ENCODE assay signal across 1 cellular context in the genomic region with DNA sequence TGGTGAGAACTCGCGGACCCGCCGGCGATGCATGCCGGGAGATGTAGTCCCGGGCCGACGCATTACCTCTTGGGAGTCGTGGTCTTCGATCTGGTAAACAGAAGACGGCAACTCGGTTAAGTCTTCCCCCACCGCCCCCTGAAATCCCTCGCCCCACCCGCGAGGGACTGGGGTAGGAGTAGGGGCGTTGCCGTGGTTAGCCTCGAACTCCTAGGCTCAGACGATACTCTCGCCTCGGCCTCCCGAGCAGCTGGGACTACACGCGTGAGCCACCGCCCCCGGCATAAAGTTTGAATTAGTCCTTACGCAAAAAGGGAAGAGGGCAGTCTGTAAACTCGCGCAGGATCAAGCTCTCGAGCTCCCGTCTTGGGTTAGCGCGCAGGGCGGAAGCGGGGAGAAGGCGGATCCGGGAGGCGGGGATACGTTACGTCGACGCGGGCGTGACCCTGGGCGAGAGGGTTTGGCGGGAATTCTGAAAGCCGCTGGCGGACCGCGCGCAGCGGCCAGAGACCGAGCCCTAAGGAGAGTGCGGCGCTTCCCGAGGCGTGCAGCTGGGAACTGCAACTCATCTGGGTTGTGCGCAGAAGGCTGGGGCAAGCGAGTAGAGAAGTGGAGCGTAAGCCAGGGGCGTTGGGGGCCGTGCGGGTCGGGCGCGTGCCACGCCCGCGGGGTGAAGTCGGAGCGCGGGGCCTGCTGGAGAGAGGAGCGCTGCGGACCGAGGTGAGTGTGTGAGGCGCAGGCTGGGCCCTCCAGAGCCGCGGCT.
TF ChIP-seq lines count a peak whose summit lies in the region.

TSS of gene RAD51 (plus strand) at position 469 of the 763 bp plus-strand sequence. CDS start 3,585 bp downstream, outside the sequence.

TF ChIP-seq in HEK293, 187 proteins besides CTCF, POLR2A, EP300 and RAD21 (continued from another document):
- TF ChIP-seq BCL11B (tag by site-specific recombination; IDR thresholded peaks at IDR 0.05; ENCODE audit: low read depth) = peak; percentile 77; the same call in 1 of the 2 replicates
- TF ChIP-seq PATZ1 (tag by site-specific recombination; IDR thresholded peaks at IDR 0.05) = peak; percentile 86
- peak; percentile 40; the same call in 1 of the 2 replicates for TF ChIP-seq ZSCAN16 (tag by site-specific recombination; IDR thresholded peaks at IDR 0.05)
- TF ChIP-seq ZNF580 (tag by site-specific recombination; IDR thresholded peaks at IDR 0.05) = 0 out of 2 replicates have a peak, but pooled peaks have one; percentile 5
- 0 out of 2 replicates have a peak, but pooled peaks have one; percentile 7 for TF ChIP-seq ZNF18 (tag by site-specific recombination; IDR thresholded peaks at IDR 0.05)
- peak; percentile 87; the same call in 1 of the 2 replicates for TF ChIP-seq KLF7 (tag by site-specific recombination; IDR thresholded peaks at IDR 0.05; ENCODE audit: borderline replicate concordance)
- TF ChIP-seq ZNF785 (tag by site-specific recombination; IDR thresholded peaks at IDR 0.05) = no peak
- no peak for TF ChIP-seq ZNF747 (tag by site-specific recombination; IDR thresholded peaks at IDR 0.05)
- peak; percentile 50 for TF ChIP-seq ZNF341 (tag by site-specific recombination; IDR thresholded peaks at IDR 0.05; ENCODE audit: low read depth)
- peak; percentile 99 for TF ChIP-seq ZBTB26 (tag by site-specific recombination; optimal IDR thresholded peaks at IDR 0.05)
- peak; percentile 44; the same call in 1 of the 2 replicates for TF ChIP-seq ZBTB21 (tag by site-specific recombination; IDR thresholded peaks at IDR 0.05)
- TF ChIP-seq ZNF266 (tag by site-specific recombination; IDR thresholded peaks at IDR 0.05; ENCODE audit: low read depth) = no peak
- peak; percentile 85 for TF ChIP-seq KLF1 (tag by site-specific recombination; IDR thresholded peaks at IDR 0.05)
- peak; percentile 80 for TF ChIP-seq KLF9 (tag by site-specific recombination; IDR thresholded peaks at IDR 0.05; ENCODE audit: low read depth)
- TF ChIP-seq SP3 (tag by site-specific recombination; IDR thresholded peaks at IDR 0.05) = peak; percentile 96
- TF ChIP-seq, protein P1, sequence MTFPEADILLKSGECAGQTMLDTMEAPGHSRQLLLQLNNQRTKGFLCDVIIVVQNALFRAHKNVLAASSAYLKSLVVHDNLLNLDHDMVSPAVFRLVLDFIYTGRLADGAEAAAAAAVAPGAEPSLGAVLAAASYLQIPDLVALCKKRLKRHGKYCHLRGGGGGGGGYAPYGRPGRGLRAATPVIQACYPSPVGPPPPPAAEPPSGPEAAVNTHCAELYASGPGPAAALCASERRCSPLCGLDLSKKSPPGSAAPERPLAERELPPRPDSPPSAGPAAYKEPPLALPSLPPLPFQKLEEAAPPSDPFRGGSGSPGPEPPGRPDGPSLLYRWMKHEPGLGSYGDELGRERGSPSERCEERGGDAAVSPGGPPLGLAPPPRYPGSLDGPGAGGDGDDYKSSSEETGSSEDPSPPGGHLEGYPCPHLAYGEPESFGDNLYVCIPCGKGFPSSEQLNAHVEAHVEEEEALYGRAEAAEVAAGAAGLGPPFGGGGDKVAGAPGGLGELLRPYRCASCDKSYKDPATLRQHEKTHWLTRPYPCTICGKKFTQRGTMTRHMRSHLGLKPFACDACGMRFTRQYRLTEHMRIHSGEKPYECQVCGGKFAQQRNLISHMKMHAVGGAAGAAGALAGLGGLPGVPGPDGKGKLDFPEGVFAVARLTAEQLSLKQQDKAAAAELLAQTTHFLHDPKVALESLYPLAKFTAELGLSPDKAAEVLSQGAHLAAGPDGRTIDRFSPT (tag by site-specific recombination; IDR thresholded peaks at IDR 0.05) = no peak
- TF ChIP-seq ZNF155 (tag by site-specific recombination; IDR thresholded peaks at IDR 0.05) = no peak
- TF ChIP-seq ZXDB (tag by site-specific recombination; IDR thresholded peaks at IDR 0.05) = peak; percentile 78
- TF ChIP-seq ZFHX2 (tag by site-specific recombination; conservative IDR thresholded peaks at IDR 0.05) = peak; percentile 76
- peak; percentile 89 for TF ChIP-seq PRDM10 (tag by site-specific recombination; IDR thresholded peaks at IDR 0.05)
- TF ChIP-seq ZNF670 (tag by site-specific recombination; IDR thresholded peaks at IDR 0.05; ENCODE audit: low read depth) = no peak
- TF ChIP-seq, protein P2, sequence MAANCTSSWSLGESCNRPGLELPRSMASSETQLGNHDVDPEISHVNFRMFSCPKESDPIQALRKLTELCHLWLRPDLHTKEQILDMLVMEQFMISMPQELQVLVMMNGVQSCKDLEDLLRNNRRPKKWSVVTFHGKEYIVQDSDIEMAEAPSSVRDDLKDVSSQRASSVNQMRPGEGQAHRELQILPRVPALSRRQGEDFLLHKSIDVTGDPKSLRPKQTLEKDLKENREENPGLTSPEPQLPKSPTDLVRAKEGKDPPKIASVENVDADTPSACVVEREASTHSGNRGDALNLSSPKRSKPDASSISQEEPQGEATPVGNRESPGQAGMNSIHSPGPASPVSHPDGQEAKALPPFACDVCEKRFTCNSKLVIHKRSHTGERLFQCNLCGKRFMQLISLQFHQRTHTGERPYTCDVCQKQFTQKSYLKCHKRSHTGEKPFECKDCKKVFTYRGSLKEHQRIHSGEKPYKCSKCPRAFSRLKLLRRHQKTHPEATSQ (tag by site-specific recombination; IDR thresholded peaks at IDR 0.05) = 0 out of 2 replicates have a peak, but pooled peaks have one; percentile 82
- 0 out of 2 replicates have a peak, but pooled peaks have one; percentile 42 for TF ChIP-seq ZNF10 (tag by site-specific recombination; IDR thresholded peaks at IDR 0.05)
- TF ChIP-seq, protein P3, sequence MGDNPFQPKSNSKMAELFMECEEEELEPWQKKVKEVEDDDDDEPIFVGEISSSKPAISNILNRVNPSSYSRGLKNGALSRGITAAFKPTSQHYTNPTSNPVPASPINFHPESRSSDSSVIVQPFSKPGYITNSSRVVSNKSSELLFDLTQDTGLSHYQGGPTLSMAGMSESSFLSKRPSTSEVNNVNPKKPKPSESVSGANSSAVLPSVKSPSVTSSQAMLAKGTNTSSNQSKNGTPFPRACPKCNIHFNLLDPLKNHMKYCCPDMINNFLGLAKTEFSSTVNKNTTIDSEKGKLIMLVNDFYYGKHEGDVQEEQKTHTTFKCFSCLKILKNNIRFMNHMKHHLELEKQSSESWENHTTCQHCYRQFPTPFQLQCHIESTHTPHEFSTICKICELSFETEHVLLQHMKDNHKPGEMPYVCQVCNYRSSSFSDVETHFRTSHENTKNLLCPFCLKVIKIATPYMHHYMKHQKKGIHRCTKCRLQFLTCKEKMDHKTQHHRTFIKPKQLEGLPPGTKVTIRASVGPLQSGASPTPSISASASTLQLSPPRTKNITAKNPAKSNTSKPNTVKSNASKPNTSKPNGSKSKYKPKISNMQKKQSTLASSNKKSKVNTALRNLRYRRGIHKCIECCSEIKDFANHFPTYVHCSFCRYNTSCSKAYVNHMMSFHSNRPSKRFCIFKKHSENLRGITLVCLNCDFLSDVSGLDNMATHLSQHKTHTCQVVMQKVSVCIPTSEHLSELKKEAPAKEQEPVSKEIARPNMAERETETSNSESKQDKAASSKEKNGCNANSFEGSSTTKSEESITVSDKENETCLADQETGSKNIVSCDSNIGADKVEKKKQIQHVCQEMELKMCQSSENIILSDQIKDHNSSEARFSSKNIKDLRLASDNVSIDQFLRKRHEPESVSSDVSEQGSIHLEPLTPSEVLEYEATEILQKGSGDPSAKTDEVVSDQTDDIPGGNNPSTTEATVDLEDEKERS (tag by site-specific recombination; IDR thresholded peaks at IDR 0.05) = no peak
- TF ChIP-seq, protein P4, sequence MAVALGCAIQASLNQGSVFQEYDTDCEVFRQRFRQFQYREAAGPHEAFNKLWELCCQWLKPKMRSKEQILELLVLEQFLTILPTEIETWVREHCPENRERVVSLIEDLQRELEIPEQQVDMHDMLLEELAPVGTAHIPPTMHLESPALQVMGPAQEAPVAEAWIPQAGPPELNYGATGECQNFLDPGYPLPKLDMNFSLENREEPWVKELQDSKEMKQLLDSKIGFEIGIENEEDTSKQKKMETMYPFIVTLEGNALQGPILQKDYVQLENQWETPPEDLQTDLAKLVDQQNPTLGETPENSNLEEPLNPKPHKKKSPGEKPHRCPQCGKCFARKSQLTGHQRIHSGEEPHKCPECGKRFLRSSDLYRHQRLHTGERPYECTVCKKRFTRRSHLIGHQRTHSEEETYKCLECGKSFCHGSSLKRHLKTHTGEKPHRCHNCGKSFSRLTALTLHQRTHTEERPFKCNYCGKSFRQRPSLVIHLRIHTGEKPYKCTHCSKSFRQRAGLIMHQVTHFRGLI (tag by site-specific recombination; IDR thresholded peaks at IDR 0.05) = peak; percentile 52; the same call in 1 of the 2 replicates
